In genomic region chr22:44930711-44931035, GRCh38 we compare ENCODE assay signal across 19 cellular contexts.
"Had no signal": no experiment of that assay in that cellular context is flagged by ENCODE, and none has a peak within 500 bp of the region (broad histone marks: within the 10 kb centered on the region; RNA-seq: fewer than 3 reads in every experiment).

No MANE protein-coding gene starts in this region.

- H3K36me3 Mint-ChIP-seq: activated naive CD4-positive, alpha-beta T cell treated with anti-CD3 and anti-CD28 coated beads, Interleukin-2, amount 50 U/mL, for 24 hours; natural killer cell had no signal

- H3K27me3 Mint-ChIP-seq: activated CD4-positive, alpha-beta T cell treated with anti-CD3 and anti-CD28 coated beads, Interleukin-2, amount 10 ng/mL, durations not matched to agents 7 days and 5 days; activated naive CD4-positive, alpha-beta T cell treated with anti-CD3 and anti-CD28 coated beads, Interleukin-2, amount 50 U/mL, for 24 hours had no signal

- H3K27ac Mint-ChIP-seq: activated CD4-positive, alpha-beta T cell treated with anti-CD3 and anti-CD28 coated beads, Interleukin-2, amount 10 ng/mL, durations not matched to agents 7 days and 5 days; activated CD8-positive, alpha-beta T cell treated with anti-CD3 and anti-CD28 coated beads, Interleukin-2, amount 10 ng/mL, durations not matched to agents 7 days and 5 days; activated naive CD4-positive, alpha-beta T cell treated with anti-CD3 and anti-CD28 coated beads, Interleukin-2, amount 50 U/mL, for 24 hours; activated T-helper 1 cell treated with anti-CD3 and anti-CD28 coated beads, Interleukin-12 subunit alpha, Interleukin-12 subunit beta, Interleukin-2, Interleukin-4 antibody, amounts not matched to agents 30 ng/mL and 10 ng/mL and 1 ng/mL, durations not matched to agents 14 hours and 24 hours and 36 hours; effector memory CD8-positive, alpha-beta T cell; natural killer cell; stimulated activated naive CD8-positive, alpha-beta T cell treated with anti-CD3 and anti-CD28 coated beads, Interleukin-15, Interleukin-2, amounts not matched to agents 100 ng/mL and 50 ng/mL, for 24 hours had no signal

- H3K9me3 Mint-ChIP-seq: activated CD4-positive, alpha-beta T cell treated with anti-CD3 and anti-CD28 coated beads, Interleukin-2, amount 10 ng/mL, durations not matched to agents 7 days and 5 days; activated naive CD4-positive, alpha-beta T cell treated with anti-CD3 and anti-CD28 coated beads, Interleukin-2, amount 50 U/mL, for 24 hours; activated T-helper 1 cell treated with anti-CD3 and anti-CD28 coated beads, Interleukin-12 subunit alpha, Interleukin-12 subunit beta, Interleukin-2, Interleukin-4 antibody, amounts not matched to agents 30 ng/mL and 10 ng/mL and 1 ng/mL, durations not matched to agents 14 hours and 24 hours and 36 hours; central memory CD8-positive, alpha-beta T cell; effector memory CD8-positive, alpha-beta T cell; natural killer cell; stimulated activated naive CD8-positive, alpha-beta T cell treated with anti-CD3 and anti-CD28 coated beads, Interleukin-15, Interleukin-2, amounts not matched to agents 100 ng/mL and 50 ng/mL, for 24 hours had no signal

- DNase-seq: activated CD4-positive, alpha-beta T cell treated with anti-CD3 and anti-CD28 coated beads, Interleukin-2, amount 10 ng/mL, durations not matched to agents 7 days and 5 days; activated CD4-positive, CD25-positive, alpha-beta regulatory T cell treated with anti-CD3 and anti-CD28 coated beads, Interleukin-2, amount 50 U/mL, for 72 hours; activated CD8-positive, alpha-beta T cell treated with anti-CD3 and anti-CD28 coated beads, Interleukin-2, amount 10 ng/mL, durations not matched to agents 7 days and 5 days; activated gamma-delta T cell treated with Interleukin-2 at 50 U/mL for 16 hours; colonic mucosa; effector memory CD8-positive, alpha-beta T cell; foreskin melanocyte; natural killer cell; stimulated activated CD4-positive, alpha-beta T cell treated with anti-CD3 and anti-CD28 coated beads, Interleukin-1b, Interleukin-23, amount 100 ng/mL, for 48 hours; T-helper 1 cell; tibial artery; WERI-Rb-1 had no signal

- ATAC-seq: activated CD8-positive, alpha-beta T cell treated with anti-CD3 and anti-CD28 coated beads, Interleukin-2, amount 10 ng/mL, durations not matched to agents 7 days and 5 days; effector memory CD8-positive, alpha-beta T cell; esophagus mucosa; left lobe of liver; natural killer cell; right lobe of liver had no signal

- H3K4me1 Mint-ChIP-seq: activated CD4-positive, alpha-beta T cell treated with anti-CD3 and anti-CD28 coated beads, Interleukin-2, amount 10 ng/mL, durations not matched to agents 7 days and 5 days; activated naive CD4-positive, alpha-beta T cell treated with anti-CD3 and anti-CD28 coated beads, Interleukin-2, amount 50 U/mL, for 24 hours; central memory CD8-positive, alpha-beta T cell; natural killer cell had no signal

- H3K4me3 Mint-ChIP-seq: activated CD4-positive, alpha-beta T cell treated with anti-CD3 and anti-CD28 coated beads, Interleukin-2, amount 10 ng/mL, durations not matched to agents 7 days and 5 days; activated CD8-positive, alpha-beta T cell treated with anti-CD3 and anti-CD28 coated beads, Interleukin-2, amount 10 ng/mL, durations not matched to agents 7 days and 5 days; activated naive CD4-positive, alpha-beta T cell treated with anti-CD3 and anti-CD28 coated beads, Interleukin-2, amount 50 U/mL, for 24 hours; activated T-helper 1 cell treated with anti-CD3 and anti-CD28 coated beads, Interleukin-12 subunit alpha, Interleukin-12 subunit beta, Interleukin-2, Interleukin-4 antibody, amounts not matched to agents 30 ng/mL and 10 ng/mL and 1 ng/mL, durations not matched to agents 14 hours and 24 hours and 36 hours; central memory CD8-positive, alpha-beta T cell; effector memory CD8-positive, alpha-beta T cell; natural killer cell; stimulated activated naive CD8-positive, alpha-beta T cell treated with anti-CD3 and anti-CD28 coated beads, Interleukin-15, Interleukin-2, amounts not matched to agents 100 ng/mL and 50 ng/mL, for 24 hours had no signal
